In genomic region chr6:1703091-1703855, GRCh38 we compare ENCODE assay signal across 1 cellular context.
TF ChIP-seq lines count a peak whose summit lies in the region.

No MANE protein-coding gene starts in this region.

TF ChIP-seq in HepG2, 621 proteins besides CTCF, POLR2A, EP300 and RAD21 (continued from another document and continues in another):
- no peak for TF ChIP-seq ZBTB10 (CRISPR knock-in tag; IDR thresholded peaks at IDR 0.05; ENCODE audit: borderline replicate concordance)
- TF ChIP-seq ZNF281 (CRISPR knock-in tag; IDR thresholded peaks at IDR 0.05; ENCODE audit: borderline replicate concordance) = no peak
- TF ChIP-seq HNF1B (CRISPR knock-in tag; IDR thresholded peaks at IDR 0.05) = no peak
- TF ChIP-seq ZFP91 (CRISPR knock-in tag; IDR thresholded peaks at IDR 0.05; ENCODE audit: borderline replicate concordance) = no peak
- TF ChIP-seq SATB2 (CRISPR knock-in tag; IDR thresholded peaks at IDR 0.05) = no peak
- TF ChIP-seq ZNF367 (CRISPR knock-in tag; IDR thresholded peaks at IDR 0.05; ENCODE audit: borderline replicate concordance) = no peak
- TF ChIP-seq SNAPC4 (CRISPR knock-in tag; IDR thresholded peaks at IDR 0.05) = no peak
- no peak for TF ChIP-seq ZNF30 (CRISPR knock-in tag; IDR thresholded peaks at IDR 0.05)
- no peak for TF ChIP-seq ZNF574 (CRISPR knock-in tag; IDR thresholded peaks at IDR 0.05)
- no peak for TF ChIP-seq HMG20A (CRISPR knock-in tag; IDR thresholded peaks at IDR 0.05; ENCODE audit: borderline replicate concordance)
- no peak for TF ChIP-seq ZSCAN31 (CRISPR knock-in tag; IDR thresholded peaks at IDR 0.05; ENCODE audit: low read depth)
- no peak for TF ChIP-seq PATZ1 (CRISPR knock-in tag; IDR thresholded peaks at IDR 0.05)
- no peak for TF ChIP-seq PREB (CRISPR knock-in tag; IDR thresholded peaks at IDR 0.05)
- TF ChIP-seq ZNF724P (CRISPR knock-in tag; IDR thresholded peaks at IDR 0.05; ENCODE audit: borderline replicate concordance) = no peak
- TF ChIP-seq ZNF260 (CRISPR knock-in tag; IDR thresholded peaks at IDR 0.05; ENCODE audit: borderline replicate concordance, low read depth) = no peak
- no peak for TF ChIP-seq HMGXB4 (CRISPR knock-in tag; IDR thresholded peaks at IDR 0.05; ENCODE audit: borderline replicate concordance in 1 of 2, low read depth in 1 of 2)
- TF ChIP-seq ARNT2 (CRISPR knock-in tag; IDR thresholded peaks at IDR 0.05; ENCODE audit: low read depth) = no peak
- TF ChIP-seq ZBTB7B (CRISPR knock-in tag; IDR thresholded peaks at IDR 0.05) = 0 out of 2 replicates have a peak, but pooled peaks have one; percentile 2
- TF ChIP-seq SNRNP70 (IDR thresholded peaks at IDR 0.05; ENCODE audit: low read depth, low read length) = no peak
- TF ChIP-seq ARID4A (CRISPR knock-in tag; IDR thresholded peaks at IDR 0.05; ENCODE audit: borderline replicate concordance) = no peak
- no peak for TF ChIP-seq ZNF816 (CRISPR knock-in tag; IDR thresholded peaks at IDR 0.05; ENCODE audit: borderline replicate concordance)
